ENCODE assay signal across 8 cellular contexts in genomic region chr18:59357928-59358327, GRCh38. TPM values are rescaled to one million over a fixed set of nuclear protein-coding genes. Genes with fewer than 3 reads are reported as not detected.
DNase-seq lines count a peak whose midpoint lies in the region; ATAC-seq and TF ChIP-seq lines count a peak whose summit lies in the region.

No MANE protein-coding gene starts in this region.

- H3K4me1 ChIP-seq in DOHH2 (ENCODE audit: control insufficient read depth, low read length) (peaks cover 22% of the 10 kb centered on the region), KMS-11 (ENCODE audit: low read depth, poor library complexity, severe bottlenecking) (peaks cover 36% of the 10 kb centered on the region), adrenal gland (replicated peaks in 1 of 2) (peaks cover 0 to 47% of the 10 kb centered on the region in 2 donors), stomach smooth muscle (ENCODE audit: control insufficient read depth, insufficient read depth, low read length) (no peaks in the 10 kb centered on the region)

- peak in 4 of 7 donors; percentile 17 to 61 (median 52) for DNase-seq in adrenal gland
- peak; percentile 83 for DNase-seq in iris pigment epithelial cell (ENCODE audit: low read depth)

- ATAC-seq in HG03159 (IDR thresholded peaks at IDR 0.05; ENCODE audit: unreplicated experiment) (no peak), HG03095 (IDR thresholded peaks at IDR 0.05; ENCODE audit: unreplicated experiment) (no peak), HG03175 (IDR thresholded peaks at IDR 0.05; ENCODE audit: unreplicated experiment) (no peak)

- H3K4me3 ChIP-seq in DOHH2 (ENCODE audit: low read length) (peak overlapping the region; percentile 97), KMS-11 (IDR thresholded peaks at IDR 0.05; ENCODE audit: insufficient read depth, low read depth, low read length) (peak overlapping the region; percentile 55), adrenal gland (peak overlapping the region in 1 of 4 donors; percentile 96), stomach smooth muscle (ENCODE audit: low read length in 2 of 2) (peak overlapping the region; percentile 84 to 87)

- H3K36me3 ChIP-seq in DOHH2 (ENCODE audit: control insufficient read depth, low read length), result peaks cover 49% of the 10 kb centered on the region
- H3K36me3 ChIP-seq in KMS-11 (ENCODE audit: insufficient read depth), result peaks cover 23% of the 10 kb centered on the region
- H3K36me3 ChIP-seq in adrenal gland (replicated peaks in 1 of 2), result peaks cover 0 to 24% of the 10 kb centered on the region in 2 donors
- peaks cover 8 to 9% of the 10 kb centered on the region in 2 donors for H3K36me3 ChIP-seq in stomach smooth muscle (ENCODE audit: control insufficient read depth in 2 of 2, insufficient read depth in 2 of 2, low read length in 2 of 2)

- H4K20me1 ChIP-seq in DOHH2 (ENCODE audit: control insufficient read depth, insufficient read depth, low read depth, low read length), result no peaks in the 10 kb centered on the region; the same call in 1 of the 2 replicates
- H4K20me1 ChIP-seq in KMS-11 (ENCODE audit: insufficient read depth), result 0 out of 2 replicates have a peak, but pooled peaks cover 6% of the 10 kb centered on the region

- TF ChIP-seq CTCF in DOHH2 (IDR thresholded peaks at IDR 0.05; ENCODE audit: low read depth, low read length, poor library complexity, severe bottlenecking), result no peak
- no peak for TF ChIP-seq CTCF in KMS-11 (conservative IDR thresholded peaks at IDR 0.05; ENCODE audit: low read depth, low read length)
- no peak for TF ChIP-seq CTCF in adrenal gland (IDR thresholded peaks at IDR 0.05)

- H3K4me2 ChIP-seq in DOHH2 (ENCODE audit: low read length) (peak overlapping the region; percentile 70), KMS-11 (peak overlapping the region; percentile 77)

- peaks cover 41% of the 10 kb centered on the region for H3K79me2 ChIP-seq in DOHH2 (ENCODE audit: control insufficient read depth, low read length)
- H3K79me2 ChIP-seq in KMS-11 (ENCODE audit: insufficient read depth, low read depth), result peaks cover 46% of the 10 kb centered on the region

- H3K27ac ChIP-seq in DOHH2 (ENCODE audit: low read depth, low read length) (no peak overlapping the region), KMS-11 (peak overlapping the region; percentile 92), adrenal gland (peak overlapping the region in 4 of 5 donors; percentile 58 to 95 (median 88)), stomach smooth muscle (ENCODE audit: low read length) (no peak overlapping the region)

- peak in 1 of 2 donors; percentile 61 for TF ChIP-seq POLR2A in adrenal gland (IDR thresholded peaks at IDR 0.05)

- H3K9ac ChIP-seq in KMS-11 (peak overlapping the region; percentile 98), stomach smooth muscle (ENCODE audit: low read length in 2 of 2) (peak overlapping the region in 1 of 2 donors; percentile 88)

- H2AFZ ChIP-seq in KMS-11 (ENCODE audit: low read depth), result peak overlapping the region; percentile 97; the same call in 1 of the 2 replicates

- no peaks in the 10 kb centered on the region for H3F3A ChIP-seq in DOHH2 (ENCODE audit: control insufficient read depth, insufficient read depth)

- intact Hi-C loops in adrenal gland (cut with DNase I), result no loop called here

- 3 to 10% (median 7%) methylated on average over 4 of the region's 4 CpGs for WGBS in adrenal gland, 4 donors

- H3K27me3 ChIP-seq in DOHH2 (ENCODE audit: control insufficient read depth, low read length) (peaks cover 14% of the 10 kb centered on the region), KMS-11 (ENCODE audit: insufficient read depth, low read depth) (no peaks in the 10 kb centered on the region), adrenal gland (no peaks in the 10 kb centered on the region), stomach smooth muscle (ENCODE audit: control insufficient read depth in 1 of 2, insufficient read depth in 2 of 2, low read length in 2 of 2) (no peaks in the 10 kb centered on the region)

- no peaks in the 10 kb centered on the region for H3K9me2 ChIP-seq in DOHH2 (replicated peaks; ENCODE audit: control insufficient read depth, low read length)

- H3K9me3 ChIP-seq in DOHH2 (ENCODE audit: control insufficient read depth, insufficient read depth, low read length) (no peaks in the 10 kb centered on the region), adrenal gland (replicated peaks in 1 of 3) (no peaks in the 10 kb centered on the region), stomach smooth muscle (ENCODE audit: control insufficient read depth in 2 of 2, low read length in 2 of 2) (no peaks in the 10 kb centered on the region)

RNA-seq across cellular contexts. Expression of gene LMAN1, which starts 1.1 kb away (rescaled TPM):
- 100 to 1,000 TPM in 3 of 8 donors, 10 to 100 TPM in 5; 75.9 to 116 (median 89.3) TPM for total RNA-seq in adrenal gland
- polyA plus RNA-seq in adrenal gland, result 100 to 1,000 TPM in 1 of 3 donors, 10 to 100 TPM in 2; 14.3 to 102 (median 20.2) TPM

RNA-seq across cellular contexts. Expression of gene CPLX4, which starts 39.5 kb away (rescaled TPM):
- total RNA-seq in adrenal gland, result not detected
- not detected for polyA plus RNA-seq in adrenal gland

Comparison
In these comparisons a context has a peak if more than half of its experiments do, and no peak if none do; other contexts are left out.
1. H3K27ac ChIP-seq: peak in KMS-11 (single experiment) and adrenal gland (4 of 5); none in DOHH2 (single experiment) and stomach smooth muscle (single experiment).